21 cellular contexts compared by ENCODE assay signal in the genomic region with DNA sequence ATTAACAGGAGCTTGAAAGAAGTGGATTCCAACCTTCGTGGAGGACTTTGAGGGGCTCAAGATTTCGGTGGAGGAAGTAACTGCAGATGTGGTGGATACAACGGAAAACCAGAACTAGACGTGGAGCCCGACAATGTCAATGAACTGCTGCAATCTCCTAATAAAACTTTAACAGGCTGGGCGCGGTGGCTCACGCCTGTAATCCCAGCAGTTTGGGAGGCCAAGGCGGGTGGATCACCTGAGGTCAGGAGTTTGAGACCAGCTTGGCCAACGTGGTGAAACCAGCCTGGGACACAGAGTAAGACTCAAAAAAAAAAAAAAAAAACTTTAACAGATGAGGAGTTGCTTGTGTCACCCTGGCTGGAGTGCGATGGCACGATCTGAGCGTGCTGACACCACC.
"Had no signal": no experiment of that assay in that cellular context is flagged by ENCODE, and none has a peak within 500 bp of the region (broad histone marks: within the 10 kb centered on the region; RNA-seq: fewer than 3 reads in every experiment).

No MANE protein-coding gene starts in this region.

- H3K9me3 Mint-ChIP-seq: immature natural killer cell; naive thymus-derived CD4-positive, alpha-beta T cell had no signal

- H3K27ac ChIP-seq: coronary artery, dorsolateral prefrontal cortex, esophagus muscularis mucosa, foreskin keratinocyte, gastroesophageal sphincter, heart left ventricle, hepatocyte, left lung, lower lobe of right lung had no signal

- H3K36me3 Mint-ChIP-seq: immature natural killer cell; mesothelial cell of epicardium; naive thymus-derived CD4-positive, alpha-beta T cell had no signal

- H3K4me3 ChIP-seq: coronary artery, dorsolateral prefrontal cortex, esophagus muscularis mucosa, gastroesophageal sphincter, heart left ventricle, hepatocyte, left lung, lower lobe of right lung had no signal

- H3K9me3 ChIP-seq: esophagus muscularis mucosa, gastroesophageal sphincter, heart left ventricle, left lung, lower lobe of right lung had no signal

- H3K4me3 Mint-ChIP-seq: immature natural killer cell; mesothelial cell of epicardium; naive thymus-derived CD4-positive, alpha-beta T cell had no signal

- ATAC-seq: foreskin keratinocyte; gastroesophageal sphincter; heart left ventricle; left lung; left ventricle myocardium superior; lower lobe of right lung; naive thymus-derived CD4-positive, alpha-beta T cell had no signal

- H3K27ac Mint-ChIP-seq: immature natural killer cell; mesothelial cell of epicardium; naive thymus-derived CD4-positive, alpha-beta T cell had no signal

- DNase-seq: dermis blood vessel endothelial cell; dorsolateral prefrontal cortex; effector CD4-positive, alpha-beta T cell; effector memory CD4-positive, alpha-beta T cell; foreskin keratinocyte; heart left ventricle; hypothalamus; immature natural killer cell; islet precursor cell; kidney; kidney glomerular epithelial cell; left lung; left ventricle myocardium superior; lower lobe of right lung; mesenchymal stem cell; naive thymus-derived CD4-positive, alpha-beta T cell had no signal

- H3K27me3 ChIP-seq: esophagus muscularis mucosa, foreskin keratinocyte, gastroesophageal sphincter, heart left ventricle, hepatocyte, left lung had no signal

- H3K4me1 ChIP-seq: esophagus muscularis mucosa, foreskin keratinocyte, gastroesophageal sphincter, heart left ventricle, left lung, lower lobe of right lung had no signal

- H3K36me3 ChIP-seq: esophagus muscularis mucosa, gastroesophageal sphincter, heart left ventricle, left lung, lower lobe of right lung had no signal

- H3K4me1 Mint-ChIP-seq: immature natural killer cell; naive thymus-derived CD4-positive, alpha-beta T cell had no signal
